28 cellular contexts compared by ENCODE assay signal in genomic region chr3:11170052-11170770, GRCh38. TPM values are rescaled to one million over a fixed set of nuclear protein-coding genes. Genes with fewer than 3 reads are reported as not detected.
A peak's percentile ranks its signal among the peaks of the same experiment; 100 is the strongest.
DNase-seq lines count a peak whose midpoint lies in the region; ATAC-seq, FAIRE-seq and TF ChIP-seq lines count a peak whose summit lies in the region.
"Had no signal": no experiment of that assay in that cellular context is flagged by ENCODE, and none has a peak within 500 bp of the region (broad histone marks: within the 10 kb centered on the region; RNA-seq: fewer than 3 reads in every experiment).

No MANE protein-coding gene starts in this region.

- no peaks in the 10 kb centered on the region for H3K9me3 ChIP-seq in left ventricle myocardium inferior (replicated peaks)
- no peaks in the 10 kb centered on the region for H3K9me3 ChIP-seq in astrocyte (ENCODE audit: insufficient read depth, low read depth, low read length)
- H3K9me3 ChIP-seq: left lung had no signal

- ATAC-seq in HG03378 (IDR thresholded peaks at IDR 0.05; ENCODE audit: unreplicated experiment), result no peak
- ATAC-seq: left lung; naive thymus-derived CD4-positive, alpha-beta T cell; stimulated activated naive B cell treated with anti-CD40 and anti-IgM and Interleukin-4, amounts not matched to agents 10 μg/mL and 1 μg/mL and 100 μg/mL, for 72 hours had no signal

- no peak overlapping the region for H3K9ac ChIP-seq in astrocyte (ENCODE audit: low read length)

- intact Hi-C loops in cardiac septum (cut with DNase I) (no loop called here), left ventricle myocardium inferior (cut with micrococcal nuclease) (no loop called here)

- H3K36me3 ChIP-seq in left ventricle myocardium inferior, result no peaks in the 10 kb centered on the region
- H3K36me3 ChIP-seq in astrocyte (ENCODE audit: insufficient read depth, low read length), result no peaks in the 10 kb centered on the region
- H3K36me3 ChIP-seq: left lung had no signal

- peaks cover 13% of the 10 kb centered on the region for H3K4me1 ChIP-seq in left ventricle myocardium inferior
- H3K4me1 ChIP-seq in astrocyte (ENCODE audit: insufficient read depth, low read length), result peaks cover 27% of the 10 kb centered on the region
- H3K4me1 ChIP-seq: left lung had no signal

- H3K27ac ChIP-seq in left ventricle myocardium inferior (replicated peaks) (no peak overlapping the region), astrocyte (ENCODE audit: low read depth, low read length) (no peak overlapping the region)
- H3K27ac ChIP-seq: left lung had no signal

- peaks cover 16% of the 10 kb centered on the region for H4K20me1 ChIP-seq in astrocyte (ENCODE audit: insufficient read depth, low read length)

- peak overlapping the region; percentile 57 for H3K4me2 ChIP-seq in astrocyte (ENCODE audit: low read length)

- H2AFZ ChIP-seq in astrocyte (ENCODE audit: low read depth, low read length), result no peak overlapping the region

- H3K4me3 Mint-ChIP-seq in astrocyte (ENCODE audit: unreplicated experiment), result no peak overlapping the region
- H3K4me3 Mint-ChIP-seq: activated CD4-positive, alpha-beta T cell treated with anti-CD3 and anti-CD28 coated beads, Interleukin-2, amount 10 ng/mL, durations not matched to agents 7 days and 5 days; activated naive CD4-positive, alpha-beta T cell treated with anti-CD3 and anti-CD28 coated beads, Interleukin-2, amount 10 ng/mL, durations not matched to agents 7 days and 5 days; CD4-positive, alpha-beta memory T cell; mesothelial cell of epicardium; naive thymus-derived CD4-positive, alpha-beta T cell; stimulated activated naive B cell treated with anti-CD40 and anti-IgM and Interleukin-4, amounts not matched to agents 10 μg/mL and 1 μg/mL and 100 μg/mL, for 72 hours had no signal

- peaks cover 37% of the 10 kb centered on the region for H3K27me3 Mint-ChIP-seq in astrocyte (ENCODE audit: low read depth, unreplicated experiment)

- H3K4me3 ChIP-seq in left ventricle myocardium inferior (no peak overlapping the region), astrocyte (ENCODE audit: insufficient read depth, low read depth, low read length) (no peak overlapping the region)
- H3K4me3 ChIP-seq: left lung had no signal

- peaks cover 54% of the 10 kb centered on the region for H3K79me2 ChIP-seq in astrocyte (ENCODE audit: insufficient read depth, low read length)

- no peak for FAIRE-seq in astrocyte (lab: Jason Lieb, UNC)
- FAIRE-seq: frontal cortex, small intestine had no signal

- TF ChIP-seq CTCF in left ventricle myocardium inferior (IDR thresholded peaks at IDR 0.05; ENCODE audit: borderline replicate concordance) (no peak), astrocyte (IDR thresholded peaks at IDR 0.05; ENCODE audit: insufficient read depth, low read depth, low read length) (no peak)

- no peaks in the 10 kb centered on the region for H3K9me3 Mint-ChIP-seq in astrocyte (ENCODE audit: unreplicated experiment)
- H3K9me3 Mint-ChIP-seq: activated CD4-positive, alpha-beta T cell treated with anti-CD3 and anti-CD28 coated beads, Interleukin-2, amount 10 ng/mL, durations not matched to agents 7 days and 5 days; activated naive CD4-positive, alpha-beta T cell treated with anti-CD3 and anti-CD28 coated beads, Interleukin-2, amount 10 ng/mL, durations not matched to agents 7 days and 5 days; CD4-positive, alpha-beta memory T cell; mesothelial cell of epicardium; naive thymus-derived CD4-positive, alpha-beta T cell; stimulated activated naive B cell treated with anti-CD40 and anti-IgM and Interleukin-4, amounts not matched to agents 10 μg/mL and 1 μg/mL and 100 μg/mL, for 72 hours had no signal

- peaks cover 8% of the 10 kb centered on the region for H3K4me1 Mint-ChIP-seq in astrocyte (ENCODE audit: low read depth, unreplicated experiment)
- H3K4me1 Mint-ChIP-seq: activated CD4-positive, alpha-beta T cell treated with anti-CD3 and anti-CD28 coated beads, Interleukin-2, amount 10 ng/mL, durations not matched to agents 7 days and 5 days; activated naive CD4-positive, alpha-beta T cell treated with anti-CD3 and anti-CD28 coated beads, Interleukin-2, amount 10 ng/mL, durations not matched to agents 7 days and 5 days; CD4-positive, alpha-beta memory T cell; mesothelial cell of epicardium; stimulated activated naive B cell treated with anti-CD40 and anti-IgM and Interleukin-4, amounts not matched to agents 10 μg/mL and 1 μg/mL and 100 μg/mL, for 72 hours had no signal

- H3K27me3 ChIP-seq in left ventricle myocardium inferior (ENCODE audit: low read depth), result no peaks in the 10 kb centered on the region
- no peaks in the 10 kb centered on the region for H3K27me3 ChIP-seq in astrocyte (ENCODE audit: insufficient read depth, low read length)
- H3K27me3 ChIP-seq: left lung had no signal

- peak; percentile 33 for DNase-seq in cardiac septum (ENCODE audit: low spot score)
- no peak for DNase-seq in left ventricle myocardium inferior
- DNase-seq in astrocyte (ENCODE audit: low read depth), result peak; percentile 58
- peak; percentile 51 for DNase-seq in iris pigment epithelial cell (ENCODE audit: low read depth)
- DNase-seq in kidney glomerular epithelial cell (lab: John Stamatoyannopoulos, UW), result no peak
- no peak for DNase-seq in EL
- DNase-seq in stimulated activated CD4-positive, alpha-beta T cell treated with anti-CD3 and anti-CD28 coated beads, Interleukin-4, amount 100 ng/mL, for 1 hour, result no peak
- DNase-seq: 8988T; activated CD4-positive, alpha-beta T cell treated with anti-CD3 and anti-CD28 coated beads, Interleukin-2, amount 10 ng/mL, durations not matched to agents 7 days and 5 days; activated naive CD4-positive, alpha-beta T cell treated with anti-CD3 and anti-CD28 coated beads, Interleukin-2, amount 10 ng/mL, durations not matched to agents 7 days and 5 days; AML-193; CD4-positive, alpha-beta memory T cell; cerebellar nuclear complex; effector CD8-positive, alpha-beta T cell; left lung; MM.1S; naive thymus-derived CD4-positive, alpha-beta T cell; NCI-H1694; NCI-H2171; NCI-H524 treated with DMSO at 0.1 percent for 48 hours; NK-92 treated with Interleukin-12 subunit alpha and Interleukin-12 subunit beta, amount 100 ng/mL, for 24 hours; retina; small intestine; stimulated activated CD4-positive, alpha-beta T cell treated with anti-CD3 and anti-CD28 coated beads, Interleukin-2, amount 100 ng/mL, for 48 hours; stimulated activated naive B cell treated with anti-CD40 and anti-IgM and Interleukin-4, amounts not matched to agents 10 μg/mL and 1 μg/mL and 100 μg/mL, for 72 hours had no signal

- H3K36me3 Mint-ChIP-seq in astrocyte (ENCODE audit: low read depth, unreplicated experiment), result peaks cover 12% of the 10 kb centered on the region
- H3K36me3 Mint-ChIP-seq: activated naive CD4-positive, alpha-beta T cell treated with anti-CD3 and anti-CD28 coated beads, Interleukin-2, amount 10 ng/mL, durations not matched to agents 7 days and 5 days; CD4-positive, alpha-beta memory T cell; mesothelial cell of epicardium; naive thymus-derived CD4-positive, alpha-beta T cell; stimulated activated naive B cell treated with anti-CD40 and anti-IgM and Interleukin-4, amounts not matched to agents 10 μg/mL and 1 μg/mL and 100 μg/mL, for 72 hours had no signal

- no peak overlapping the region for H3K27ac Mint-ChIP-seq in astrocyte (ENCODE audit: unreplicated experiment)
- H3K27ac Mint-ChIP-seq: activated CD4-positive, alpha-beta T cell treated with anti-CD3 and anti-CD28 coated beads, Interleukin-2, amount 10 ng/mL, durations not matched to agents 7 days and 5 days; activated naive CD4-positive, alpha-beta T cell treated with anti-CD3 and anti-CD28 coated beads, Interleukin-2, amount 10 ng/mL, durations not matched to agents 7 days and 5 days; CD4-positive, alpha-beta memory T cell; mesothelial cell of epicardium; naive thymus-derived CD4-positive, alpha-beta T cell; stimulated activated naive B cell treated with anti-CD40 and anti-IgM and Interleukin-4, amounts not matched to agents 10 μg/mL and 1 μg/mL and 100 μg/mL, for 72 hours had no signal

RNA-seq across cellular contexts. Expression of gene HRH1, which starts 15.9 kb away (rescaled TPM):
- total RNA-seq in cardiac septum (4.8 TPM), left ventricle myocardium inferior (1.4 TPM), astrocyte (2.1 and 2.4 TPM in 2 replicates)

Comparison
In these comparisons a context has a peak if more than half of its experiments do, and no peak if none do; other contexts are left out.
1. DNase-seq: peak in cardiac septum (single experiment), astrocyte (single experiment) and iris pigment epithelial cell (single experiment); none in left ventricle myocardium inferior (single experiment), kidney glomerular epithelial cell (single experiment), EL (single experiment) and stimulated activated CD4-positive, alpha-beta T cell treated with anti-CD3 and anti-CD28 coated beads, Interleukin-4, amount 100 ng/mL, for 1 hour (single experiment).